In genomic region chr6:30325873-30326445, GRCh38 we compare ENCODE assay signal across 8 cellular contexts. TPM values are rescaled to one million over a fixed set of nuclear protein-coding genes. Genes with fewer than 3 reads are reported as not detected.
DNase-seq lines count a peak whose midpoint lies in the region; ATAC-seq and TF ChIP-seq lines count a peak whose summit lies in the region.

No MANE protein-coding gene starts in this region.

- ATAC-seq in GM19397 (IDR thresholded peaks at IDR 0.05; ENCODE audit: unreplicated experiment) (peak; percentile 45), GM21526 (IDR thresholded peaks at IDR 0.05; ENCODE audit: low FRiP score, unreplicated experiment) (no peak)

- POLR2A ChIA-PET in BJ (lab: Charles Lee): interaction anchor here (0.6 kb wide), 1 partner anchor 1413 kb away, joined by 6 read pairs; no protein-coding TSS in a partner anchor

- H3K9ac ChIP-seq in OCI-LY3 (ENCODE audit: low read length): peak overlapping the region; percentile 89

- H3K4me3 ChIP-seq in BJ (ENCODE audit: low read depth, low read length) (peak overlapping the region; percentile 87), OCI-LY3 (ENCODE audit: low read length) (peak overlapping the region; percentile 97), right atrium auricular region (peak overlapping the region; percentile 61 to 72), retinal pigment epithelial cell (ENCODE audit: low read length) (peak overlapping the region; percentile 85)

- H3K27me3 ChIP-seq in BJ (ENCODE audit: control insufficient read depth, insufficient read depth, low read length) (no peaks in the 10 kb centered on the region), OCI-LY3 (ENCODE audit: low read depth, low read length) (no peaks in the 10 kb centered on the region), right atrium auricular region (no peaks in the 10 kb centered on the region)

- peak overlapping the region; percentile 84 for H3K4me2 ChIP-seq in OCI-LY3 (ENCODE audit: low read length)

- H2AFZ ChIP-seq in OCI-LY3 (ENCODE audit: low read depth, low read length): peak overlapping the region; percentile 69; the same call in 1 of the 2 replicates

- CTCF ChIA-PET in BJ (lab: Yijun Ruan, JAX): interaction anchor here (1.0 to 1.5 kb wide), 6 partner anchors 9 to 223 kb away, joined by 3 to 8 read pairs (median 4); no protein-coding TSS in a partner anchor

- H3K79me2 ChIP-seq in OCI-LY3 (ENCODE audit: low read length): peaks cover 66% of the 10 kb centered on the region

- DNase-seq in BJ (ENCODE audit: low read depth) (no peak), HPDE6-E6E7 (ENCODE audit: extremely low spot score) (peak; percentile 9), right atrium auricular region (ENCODE audit: low spot score) (no peak), retinal pigment epithelial cell (ENCODE audit: low read depth) (peak; percentile 59)
- DNase-seq in activated naive CD4-positive, alpha-beta T cell treated with Interleukin-2 at 50 U/mL for 16 hours: peak; percentile 78

- H3K36me3 ChIP-seq in BJ (ENCODE audit: control insufficient read depth, insufficient read depth, low read length) (peaks cover 3% of the 10 kb centered on the region; the same call in 1 of the 2 replicates), OCI-LY3 (replicated peaks; ENCODE audit: low read depth, low read length) (peaks cover 5% of the 10 kb centered on the region), right atrium auricular region (peaks cover 15% of the 10 kb centered on the region)

- H3K4me1 ChIP-seq in OCI-LY3 (ENCODE audit: low read length) (peaks cover 26% of the 10 kb centered on the region), right atrium auricular region (peaks cover 0 to 44% of the 10 kb centered on the region in 2 donors)

- no peak for TF ChIP-seq CTCF in BJ (IDR thresholded peaks at IDR 0.05; ENCODE audit: insufficient read depth, low read depth, low read length)
- no peak for TF ChIP-seq CTCF in OCI-LY3 (IDR thresholded peaks at IDR 0.05; ENCODE audit: low read depth, low read length)
- TF ChIP-seq CTCF in right atrium auricular region (IDR thresholded peaks at IDR 0.05): no peak
- TF ChIP-seq CTCF in retinal pigment epithelial cell (conservative IDR thresholded peaks at IDR 0.05; ENCODE audit: low read depth, low read length): no peak

- peak overlapping the region; percentile 81 for H3K27ac ChIP-seq in OCI-LY3 (ENCODE audit: low read length)
- peak overlapping the region; percentile 92 to 95 for H3K27ac ChIP-seq in right atrium auricular region

- peaks cover 17% of the 10 kb centered on the region for H4K20me1 ChIP-seq in OCI-LY3 (ENCODE audit: insufficient read depth, low read length)

- H3K9me3 ChIP-seq in OCI-LY3 (ENCODE audit: insufficient read depth, low read length) (no peaks in the 10 kb centered on the region), right atrium auricular region (no peaks in the 10 kb centered on the region)

RNA-seq across cellular contexts. Expression of gene TRIM39, which starts 0.8 kb away (rescaled TPM):
- 7.4 and 8.1 TPM in 2 replicates for polyA plus RNA-seq in BJ (2011; rRNA removed)
- 5.8 and 6.8 TPM in 2 replicates for polyA minus RNA-seq in BJ (2011; rRNA and poly(A)+ RNA removed)
- 10 to 100 TPM in 1 of 2 donors, 1 to 10 TPM in 1; 9.2 to 12.2 TPM for total RNA-seq in right atrium auricular region

RNA-seq across cellular contexts. Expression of gene RPP21, which starts 19.0 kb away (rescaled TPM):
- 28.3 and 29.0 TPM in 2 replicates for polyA plus RNA-seq in BJ (2011; rRNA removed)
- polyA minus RNA-seq in BJ (2011; rRNA and poly(A)+ RNA removed): 6.9 and 7.3 TPM in 2 replicates
- total RNA-seq in right atrium auricular region: 10 to 100 TPM; 46.6 to 54.1 TPM

Comparison
In these comparisons a context has a peak if more than half of its experiments do, and no peak if none do; other contexts are left out.
1. DNase-seq: peak in HPDE6-E6E7 (single experiment), activated naive CD4-positive, alpha-beta T cell treated with Interleukin-2 at 50 U/mL for 16 hours (single experiment) and retinal pigment epithelial cell (single experiment); none in BJ (single experiment) and right atrium auricular region (single experiment).
2. Peak in every context shown above with its lines, with median percentiles within 50 percentile points of each other: H3K4me3 ChIP-seq.